2 cellular contexts compared by ENCODE assay signal in genomic region chr1:2598329-2598931, GRCh38.
TF ChIP-seq lines count a peak whose summit lies in the region.

No MANE protein-coding gene starts in this region.

TF ChIP-seq in GM12891, 5 proteins besides CTCF, POLR2A, EP300 and RAD21:
- TF ChIP-seq POLR2AphosphoS5 (IDR thresholded peaks at IDR 0.05; ENCODE audit: low read depth, low read length) = no peak

TF ChIP-seq in GM12878, 131 proteins besides CTCF, POLR2A, EP300 and RAD21:
- no peak for TF ChIP-seq IKZF2 (IDR thresholded peaks at IDR 0.05)
- TF ChIP-seq PKNOX1 (IDR thresholded peaks at IDR 0.05) = no peak
- TF ChIP-seq NFYA (IDR thresholded peaks at IDR 0.05; ENCODE audit: borderline replicate concordance, low read depth, low read length) = no peak
- TF ChIP-seq, protein P1, sequence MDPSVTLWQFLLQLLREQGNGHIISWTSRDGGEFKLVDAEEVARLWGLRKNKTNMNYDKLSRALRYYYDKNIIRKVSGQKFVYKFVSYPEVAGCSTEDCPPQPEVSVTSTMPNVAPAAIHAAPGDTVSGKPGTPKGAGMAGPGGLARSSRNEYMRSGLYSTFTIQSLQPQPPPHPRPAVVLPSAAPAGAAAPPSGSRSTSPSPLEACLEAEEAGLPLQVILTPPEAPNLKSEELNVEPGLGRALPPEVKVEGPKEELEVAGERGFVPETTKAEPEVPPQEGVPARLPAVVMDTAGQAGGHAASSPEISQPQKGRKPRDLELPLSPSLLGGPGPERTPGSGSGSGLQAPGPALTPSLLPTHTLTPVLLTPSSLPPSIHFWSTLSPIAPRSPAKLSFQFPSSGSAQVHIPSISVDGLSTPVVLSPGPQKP (IDR thresholded peaks at IDR 0.05; ENCODE audit: low read depth, low read length) = no peak
- no peak for TF ChIP-seq ZSCAN29 (IDR thresholded peaks at IDR 0.05)
- TF ChIP-seq ZBED1 (IDR thresholded peaks at IDR 0.05; ENCODE audit: borderline replicate concordance) = no peak
- TF ChIP-seq KLF5 (IDR thresholded peaks at IDR 0.05; ENCODE audit: partially characterized antibody) = no peak
- TF ChIP-seq REST (IDR thresholded peaks at IDR 0.05; ENCODE audit: low read depth, low read length) = no peak
- no peak for TF ChIP-seq MYC (IDR thresholded peaks at IDR 0.05; ENCODE audit: insufficient read depth, insufficient read length, insufficient replicate concordance, low read length, severe bottlenecking)
- no peak for TF ChIP-seq DPF2 (IDR thresholded peaks at IDR 0.05)
- no peak for TF ChIP-seq E4F1 (IDR thresholded peaks at IDR 0.05; ENCODE audit: borderline replicate concordance, partially characterized antibody)
- no peak for TF ChIP-seq CHD4 (IDR thresholded peaks at IDR 0.05)
- no peak for TF ChIP-seq SREBF2 (IDR thresholded peaks at IDR 0.05; ENCODE audit: low read length)
- no peak for TF ChIP-seq SREBF1 (IDR thresholded peaks at IDR 0.05; ENCODE audit: low read length)
- no peak for TF ChIP-seq USF1 (IDR thresholded peaks at IDR 0.05; ENCODE audit: borderline replicate concordance, extremely low read length, insufficient read depth, low read depth, low read length)
- TF ChIP-seq CBX5 (IDR thresholded peaks at IDR 0.05; ENCODE audit: low read depth) = no peak
- TF ChIP-seq IRF4 (IDR thresholded peaks at IDR 0.05; ENCODE audit: low read depth, low read length) = no peak
- TF ChIP-seq ZZZ3 (IDR thresholded peaks at IDR 0.05; ENCODE audit: control insufficient read depth, insufficient read length, low read depth) = no peak
